1 cellular context compared by ENCODE assay signal in the genomic region with DNA sequence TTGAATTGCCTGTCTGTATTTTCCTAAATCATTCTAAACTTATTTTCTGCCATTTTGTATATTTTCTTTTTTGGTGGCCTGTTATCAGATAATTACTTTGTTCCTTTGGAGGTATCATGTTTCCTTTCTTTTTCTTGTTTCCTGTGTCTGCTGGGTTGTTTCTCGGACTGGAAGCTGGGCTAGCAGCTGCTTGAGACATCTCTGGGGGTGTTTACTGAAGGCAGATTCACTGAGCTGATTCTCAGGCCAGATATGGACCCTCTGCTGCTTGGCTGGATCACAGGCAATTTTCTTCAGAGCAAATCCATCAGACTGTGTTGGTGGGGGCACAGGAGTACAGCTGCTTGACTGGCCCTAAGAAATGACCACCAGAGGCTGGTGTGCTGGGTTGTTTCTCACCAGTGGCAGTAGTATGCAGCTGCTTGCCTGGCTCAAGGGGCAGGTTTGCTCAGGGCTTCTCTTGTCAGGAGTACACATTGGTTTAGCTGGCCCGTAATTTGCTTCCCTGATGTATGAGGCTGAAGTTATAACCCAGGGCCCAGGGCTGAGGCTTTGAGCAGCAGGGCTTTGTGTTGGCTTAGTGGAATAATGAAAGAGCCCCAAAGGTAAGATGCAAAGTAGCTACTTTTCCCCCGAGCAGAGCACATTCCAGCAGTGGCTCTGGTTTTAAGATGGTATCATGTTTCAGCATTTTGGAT.
TF ChIP-seq lines count a peak whose summit lies in the region.

No MANE protein-coding gene starts in this region.

TF ChIP-seq in GM23338, 12 proteins besides CTCF, POLR2A, EP300 and RAD21:
- TF ChIP-seq, protein P1, sequence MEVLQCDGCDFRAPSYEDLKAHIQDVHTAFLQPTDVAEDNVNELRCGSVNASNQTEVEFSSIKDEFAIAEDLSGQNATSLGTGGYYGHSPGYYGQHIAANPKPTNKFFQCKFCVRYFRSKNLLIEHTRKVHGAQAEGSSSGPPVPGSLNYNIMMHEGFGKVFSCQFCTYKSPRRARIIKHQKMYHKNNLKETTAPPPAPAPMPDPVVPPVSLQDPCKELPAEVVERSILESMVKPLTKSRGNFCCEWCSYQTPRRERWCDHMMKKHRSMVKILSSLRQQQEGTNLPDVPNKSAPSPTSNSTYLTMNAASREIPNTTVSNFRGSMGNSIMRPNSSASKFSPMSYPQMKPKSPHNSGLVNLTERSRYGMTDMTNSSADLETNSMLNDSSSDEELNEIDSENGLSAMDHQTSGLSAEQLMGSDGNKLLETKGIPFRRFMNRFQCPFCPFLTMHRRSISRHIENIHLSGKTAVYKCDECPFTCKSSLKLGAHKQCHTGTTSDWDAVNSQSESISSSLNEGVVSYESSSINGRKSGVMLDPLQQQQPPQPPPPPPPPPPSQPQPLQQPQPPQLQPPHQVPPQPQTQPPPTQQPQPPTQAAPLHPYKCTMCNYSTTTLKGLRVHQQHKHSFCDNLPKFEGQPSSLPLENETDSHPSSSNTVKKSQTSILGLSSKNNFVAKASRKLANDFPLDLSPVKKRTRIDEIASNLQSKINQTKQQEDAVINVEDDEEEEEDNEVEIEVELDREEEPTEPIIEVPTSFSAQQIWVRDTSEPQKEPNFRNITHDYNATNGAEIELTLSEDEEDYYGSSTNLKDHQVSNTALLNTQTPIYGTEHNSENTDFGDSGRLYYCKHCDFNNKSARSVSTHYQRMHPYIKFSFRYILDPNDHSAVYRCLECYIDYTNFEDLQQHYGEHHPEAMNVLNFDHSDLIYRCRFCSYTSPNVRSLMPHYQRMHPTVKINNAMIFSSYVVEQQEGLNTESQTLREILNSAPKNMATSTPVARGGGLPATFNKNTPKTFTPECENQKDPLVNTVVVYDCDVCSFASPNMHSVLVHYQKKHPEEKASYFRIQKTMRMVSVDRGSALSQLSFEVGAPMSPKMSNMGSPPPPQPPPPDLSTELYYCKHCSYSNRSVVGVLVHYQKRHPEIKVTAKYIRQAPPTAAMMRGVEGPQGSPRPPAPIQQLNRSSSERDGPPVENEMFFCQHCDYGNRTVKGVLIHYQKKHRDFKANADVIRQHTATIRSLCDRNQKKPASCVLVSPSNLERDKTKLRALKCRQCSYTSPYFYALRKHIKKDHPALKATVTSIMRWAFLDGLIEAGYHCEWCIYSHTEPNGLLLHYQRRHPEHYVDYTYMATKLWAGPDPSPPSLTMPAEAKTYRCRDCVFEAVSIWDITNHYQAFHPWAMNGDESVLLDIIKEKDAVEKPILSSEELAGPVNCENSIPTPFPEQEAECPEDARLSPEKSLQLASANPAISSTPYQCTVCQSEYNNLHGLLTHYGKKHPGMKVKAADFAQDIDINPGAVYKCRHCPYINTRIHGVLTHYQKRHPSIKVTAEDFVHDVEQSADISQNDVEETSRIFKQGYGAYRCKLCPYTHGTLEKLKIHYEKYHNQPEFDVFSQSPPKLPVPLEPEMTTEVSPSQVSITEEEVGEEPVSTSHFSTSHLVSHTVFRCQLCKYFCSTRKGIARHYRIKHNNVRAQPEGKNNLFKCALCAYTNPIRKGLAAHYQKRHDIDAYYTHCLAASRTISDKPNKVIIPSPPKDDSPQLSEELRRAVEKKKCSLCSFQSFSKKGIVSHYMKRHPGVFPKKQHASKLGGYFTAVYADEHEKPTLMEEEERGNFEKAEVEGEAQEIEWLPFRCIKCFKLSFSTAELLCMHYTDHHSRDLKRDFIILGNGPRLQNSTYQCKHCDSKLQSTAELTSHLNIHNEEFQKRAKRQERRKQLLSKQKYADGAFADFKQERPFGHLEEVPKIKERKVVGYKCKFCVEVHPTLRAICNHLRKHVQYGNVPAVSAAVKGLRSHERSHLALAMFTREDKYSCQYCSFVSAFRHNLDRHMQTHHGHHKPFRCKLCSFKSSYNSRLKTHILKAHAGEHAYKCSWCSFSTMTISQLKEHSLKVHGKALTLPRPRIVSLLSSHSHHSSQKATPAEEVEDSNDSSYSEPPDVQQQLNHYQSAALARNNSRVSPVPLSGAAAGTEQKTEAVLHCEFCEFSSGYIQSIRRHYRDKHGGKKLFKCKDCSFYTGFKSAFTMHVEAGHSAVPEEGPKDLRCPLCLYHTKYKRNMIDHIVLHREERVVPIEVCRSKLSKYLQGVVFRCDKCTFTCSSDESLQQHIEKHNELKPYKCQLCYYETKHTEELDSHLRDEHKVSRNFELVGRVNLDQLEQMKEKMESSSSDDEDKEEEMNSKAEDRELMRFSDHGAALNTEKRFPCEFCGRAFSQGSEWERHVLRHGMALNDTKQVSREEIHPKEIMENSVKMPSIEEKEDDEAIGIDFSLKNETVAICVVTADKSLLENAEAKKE (CRISPR knock-in tag; IDR thresholded peaks at IDR 0.05): no peak
- TF ChIP-seq POLR2AphosphoS5 (IDR thresholded peaks at IDR 0.05; ENCODE audit: low read depth) (no peak), EZH2 (IDR thresholded peaks at IDR 0.05; ENCODE audit: low read depth, unreplicated experiment) (no peak), STAT1 (IDR thresholded peaks at IDR 0.05; ENCODE audit: unreplicated experiment) (no peak), CREB1 (CRISPR knock-in tag; IDR thresholded peaks at IDR 0.05; ENCODE audit: low read depth) (no peak), JUNB (IDR thresholded peaks at IDR 0.05; ENCODE audit: unreplicated experiment) (no peak), NANOG (IDR thresholded peaks at IDR 0.05; ENCODE audit: borderline replicate concordance) (no peak), ZNF114 (CRISPR knock-in tag; IDR thresholded peaks at IDR 0.05) (no peak), ZNF331 (CRISPR knock-in tag; IDR thresholded peaks at IDR 0.05; ENCODE audit: low read depth) (no peak), EZH2phosphoT487 (IDR thresholded peaks at IDR 0.05; ENCODE audit: unreplicated experiment) (no peak)
- TF ChIP-seq, protein P2, sequence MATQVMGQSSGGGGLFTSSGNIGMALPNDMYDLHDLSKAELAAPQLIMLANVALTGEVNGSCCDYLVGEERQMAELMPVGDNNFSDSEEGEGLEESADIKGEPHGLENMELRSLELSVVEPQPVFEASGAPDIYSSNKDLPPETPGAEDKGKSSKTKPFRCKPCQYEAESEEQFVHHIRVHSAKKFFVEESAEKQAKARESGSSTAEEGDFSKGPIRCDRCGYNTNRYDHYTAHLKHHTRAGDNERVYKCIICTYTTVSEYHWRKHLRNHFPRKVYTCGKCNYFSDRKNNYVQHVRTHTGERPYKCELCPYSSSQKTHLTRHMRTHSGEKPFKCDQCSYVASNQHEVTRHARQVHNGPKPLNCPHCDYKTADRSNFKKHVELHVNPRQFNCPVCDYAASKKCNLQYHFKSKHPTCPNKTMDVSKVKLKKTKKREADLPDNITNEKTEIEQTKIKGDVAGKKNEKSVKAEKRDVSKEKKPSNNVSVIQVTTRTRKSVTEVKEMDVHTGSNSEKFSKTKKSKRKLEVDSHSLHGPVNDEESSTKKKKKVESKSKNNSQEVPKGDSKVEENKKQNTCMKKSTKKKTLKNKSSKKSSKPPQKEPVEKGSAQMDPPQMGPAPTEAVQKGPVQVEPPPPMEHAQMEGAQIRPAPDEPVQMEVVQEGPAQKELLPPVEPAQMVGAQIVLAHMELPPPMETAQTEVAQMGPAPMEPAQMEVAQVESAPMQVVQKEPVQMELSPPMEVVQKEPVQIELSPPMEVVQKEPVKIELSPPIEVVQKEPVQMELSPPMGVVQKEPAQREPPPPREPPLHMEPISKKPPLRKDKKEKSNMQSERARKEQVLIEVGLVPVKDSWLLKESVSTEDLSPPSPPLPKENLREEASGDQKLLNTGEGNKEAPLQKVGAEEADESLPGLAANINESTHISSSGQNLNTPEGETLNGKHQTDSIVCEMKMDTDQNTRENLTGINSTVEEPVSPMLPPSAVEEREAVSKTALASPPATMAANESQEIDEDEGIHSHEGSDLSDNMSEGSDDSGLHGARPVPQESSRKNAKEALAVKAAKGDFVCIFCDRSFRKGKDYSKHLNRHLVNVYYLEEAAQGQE (IDR thresholded peaks at IDR 0.05; ENCODE audit: unreplicated experiment): no peak
- TF ChIP-seq, protein P3, sequence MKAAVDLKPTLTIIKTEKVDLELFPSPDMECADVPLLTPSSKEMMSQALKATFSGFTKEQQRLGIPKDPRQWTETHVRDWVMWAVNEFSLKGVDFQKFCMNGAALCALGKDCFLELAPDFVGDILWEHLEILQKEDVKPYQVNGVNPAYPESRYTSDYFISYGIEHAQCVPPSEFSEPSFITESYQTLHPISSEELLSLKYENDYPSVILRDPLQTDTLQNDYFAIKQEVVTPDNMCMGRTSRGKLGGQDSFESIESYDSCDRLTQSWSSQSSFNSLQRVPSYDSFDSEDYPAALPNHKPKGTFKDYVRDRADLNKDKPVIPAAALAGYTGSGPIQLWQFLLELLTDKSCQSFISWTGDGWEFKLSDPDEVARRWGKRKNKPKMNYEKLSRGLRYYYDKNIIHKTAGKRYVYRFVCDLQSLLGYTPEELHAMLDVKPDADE (IDR thresholded peaks at IDR 0.05): no peak
